ENCODE assay signal across 32 cellular contexts in the genomic region with DNA sequence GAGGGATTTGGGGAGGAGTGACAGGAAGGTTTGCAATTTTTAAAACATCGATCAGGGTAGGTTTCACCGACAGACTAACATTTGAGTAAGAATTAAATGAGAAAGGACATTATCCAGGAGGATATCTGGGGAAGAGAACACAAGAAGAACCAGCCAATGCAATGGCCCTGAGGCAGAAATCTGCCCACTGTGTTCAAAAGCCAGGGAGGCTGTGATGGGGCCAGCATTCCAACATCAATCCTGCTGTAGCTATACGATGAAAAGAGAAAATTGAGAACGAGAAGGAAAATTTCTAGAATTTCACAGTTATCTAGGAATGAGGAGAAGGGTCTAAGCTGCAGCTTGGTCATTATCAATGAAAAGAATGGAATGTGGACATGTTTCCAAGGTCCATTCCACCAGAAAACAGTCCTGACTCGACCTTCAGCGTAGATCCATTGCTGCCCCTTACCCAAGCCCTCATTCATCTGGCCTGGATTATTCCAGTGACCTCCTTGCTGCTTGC.
"Had no signal": no experiment of that assay in that cellular context is flagged by ENCODE, and none has a peak within 500 bp of the region (broad histone marks: within the 10 kb centered on the region; RNA-seq: fewer than 3 reads in every experiment).

No MANE protein-coding gene starts in this region.

- H3K27me3 ChIP-seq: body of pancreas, cardiac muscle cell, dorsolateral prefrontal cortex, heart left ventricle, right lobe of liver, testis, upper lobe of left lung, vagina had no signal

- FAIRE-seq: endothelial cell of umbilical vein had no signal

- H3K27ac Mint-ChIP-seq: activated naive CD8-positive, alpha-beta T cell; immature natural killer cell; naive thymus-derived CD4-positive, alpha-beta T cell; T-helper 17 cell had no signal

- H3K4me3 ChIP-seq: body of pancreas, cardiac muscle cell, coronary artery, dorsolateral prefrontal cortex, heart left ventricle, lung, right lobe of liver, testis, upper lobe of left lung, vagina had no signal

- H3K9me3 Mint-ChIP-seq: neural crest cell had no signal

- H3K9me3 ChIP-seq: body of pancreas, heart left ventricle, right lobe of liver, testis, upper lobe of left lung, vagina had no signal

- H3K4me3 Mint-ChIP-seq: activated naive CD8-positive, alpha-beta T cell; immature natural killer cell; naive thymus-derived CD4-positive, alpha-beta T cell; neural crest cell; T-helper 17 cell had no signal

- H3K27ac ChIP-seq: body of pancreas, cardiac muscle cell, heart left ventricle, right lobe of liver, testis, vagina, WERI-Rb-1 had no signal

- H3K36me3 ChIP-seq: cardiac muscle cell, heart left ventricle, right lobe of liver, upper lobe of left lung, vagina, WERI-Rb-1 had no signal

- H3K36me3 Mint-ChIP-seq: activated naive CD8-positive, alpha-beta T cell; immature natural killer cell; naive thymus-derived CD4-positive, alpha-beta T cell had no signal

- DNase-seq: activated CD4-positive, alpha-beta T cell treated with anti-CD3 and anti-CD28 coated beads for 48 hours; activated CD4-positive, alpha-beta T cell treated with anti-CD3 and anti-CD28 coated beads, Interleukin-2, amount 50 U/mL, for 48 hours; activated CD8-positive, alpha-beta memory T cell treated with anti-CD3 and anti-CD28 coated beads for 24 hours; activated effector memory CD4-positive, alpha-beta T cell treated with Interleukin-2 at 50 U/mL for 16 hours; activated naive CD4-positive, alpha-beta T cell treated with Interleukin-2 at 50 U/mL for 16 hours; anterior cingulate cortex; body of pancreas; cerebellar nuclear complex; dorsolateral prefrontal cortex; effector memory CD4-positive, alpha-beta T cell; heart left ventricle; hypothalamus; immature natural killer cell; midbrain; naive thymus-derived CD4-positive, alpha-beta T cell; right lobe of liver; stimulated activated CD4-positive, alpha-beta T cell treated with anti-CD3 and anti-CD28 coated beads, Interleukin-2, amount 100 ng/mL, for 48 hours; stimulated activated naive CD8-positive, alpha-beta T cell treated with anti-CD3 and anti-CD28 coated beads, Interleukin-15, Interleukin-2, amounts not matched to agents 100 U/mL and 50 U/mL, for 24 hours; T-helper 17 cell; T1000; testis; upper lobe of left lung; WERI-Rb-1 had no signal

- ATAC-seq: activated CD4-positive, CD25-positive, alpha-beta regulatory T cell treated with anti-CD3 and anti-CD28 coated beads, Interleukin-2, amount 50 U/mL, for 24 hours; body of pancreas; heart left ventricle; left lobe of liver; naive thymus-derived CD4-positive, alpha-beta T cell; right lobe of liver; stimulated activated naive CD8-positive, alpha-beta T cell treated with anti-CD3 and anti-CD28 coated beads, Interleukin-15, Interleukin-2, amounts not matched to agents 100 U/mL and 50 U/mL, for 24 hours; T-helper 17 cell had no signal

- H3K4me1 Mint-ChIP-seq: immature natural killer cell; naive thymus-derived CD4-positive, alpha-beta T cell; T-helper 17 cell had no signal
